1 cellular context compared by ENCODE assay signal in the genomic region with DNA sequence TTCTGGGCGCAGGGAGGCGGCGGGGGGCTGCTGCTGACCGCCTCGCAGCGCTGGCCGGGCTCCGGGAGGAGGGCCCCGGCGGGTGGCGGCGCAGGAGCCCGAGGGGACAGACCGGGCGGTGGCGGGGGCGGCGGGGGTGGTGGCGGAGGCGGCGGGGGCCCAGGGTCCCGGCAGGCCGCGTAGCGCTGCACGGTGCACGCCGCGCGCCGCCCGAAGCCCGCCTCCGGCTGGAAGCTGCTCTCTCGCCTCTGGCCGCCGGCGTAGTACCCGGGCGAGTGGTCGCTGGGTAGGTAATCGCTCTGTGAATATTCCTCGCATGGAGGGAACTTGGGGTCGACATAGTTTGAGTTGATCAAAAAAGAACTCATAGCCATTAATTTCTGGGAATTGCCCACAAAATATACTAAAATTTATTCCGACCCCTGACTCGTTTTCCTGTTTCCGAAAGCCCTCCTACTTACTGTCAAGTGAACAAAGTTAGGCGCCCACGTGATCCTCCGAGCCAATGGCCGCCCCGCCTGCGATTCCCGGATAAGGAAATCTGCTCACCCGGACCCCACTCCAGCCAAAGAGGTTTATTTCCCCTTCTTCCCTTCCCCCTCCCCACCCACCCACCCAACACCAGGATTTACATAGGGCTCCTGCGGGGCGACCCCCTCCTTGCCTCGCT.
TF ChIP-seq lines count a peak whose summit lies in the region.

A gene (minus strand): TSS at position 405 of the 670 bp plus-strand sequence. CDS start 31 bp downstream, at position 374.

TF ChIP-seq in WTC11, 78 proteins besides CTCF, POLR2A, EP300 and RAD21 (continued from another document):
- TF ChIP-seq, protein P1, sequence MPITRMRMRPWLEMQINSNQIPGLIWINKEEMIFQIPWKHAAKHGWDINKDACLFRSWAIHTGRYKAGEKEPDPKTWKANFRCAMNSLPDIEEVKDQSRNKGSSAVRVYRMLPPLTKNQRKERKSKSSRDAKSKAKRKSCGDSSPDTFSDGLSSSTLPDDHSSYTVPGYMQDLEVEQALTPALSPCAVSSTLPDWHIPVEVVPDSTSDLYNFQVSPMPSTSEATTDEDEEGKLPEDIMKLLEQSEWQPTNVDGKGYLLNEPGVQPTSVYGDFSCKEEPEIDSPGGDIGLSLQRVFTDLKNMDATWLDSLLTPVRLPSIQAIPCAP (CRISPR knock-in tag; IDR thresholded peaks at IDR 0.05) = no peak
- TF ChIP-seq, protein P2, sequence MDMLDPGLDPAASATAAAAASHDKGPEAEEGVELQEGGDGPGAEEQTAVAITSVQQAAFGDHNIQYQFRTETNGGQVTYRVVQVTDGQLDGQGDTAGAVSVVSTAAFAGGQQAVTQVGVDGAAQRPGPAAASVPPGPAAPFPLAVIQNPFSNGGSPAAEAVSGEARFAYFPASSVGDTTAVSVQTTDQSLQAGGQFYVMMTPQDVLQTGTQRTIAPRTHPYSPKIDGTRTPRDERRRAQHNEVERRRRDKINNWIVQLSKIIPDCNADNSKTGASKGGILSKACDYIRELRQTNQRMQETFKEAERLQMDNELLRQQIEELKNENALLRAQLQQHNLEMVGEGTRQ (CRISPR knock-in tag; IDR thresholded peaks at IDR 0.05) = peak; percentile 85
